In genomic region chr16:60770384-60770783, GRCh38 we compare ENCODE assay signal across 8 cellular contexts.
DNase-seq lines count a peak whose midpoint lies in the region; ATAC-seq and TF ChIP-seq lines count a peak whose summit lies in the region.
"Not testable (repeated sequence)": the region's sequence is repeated elsewhere in the genome, so short reads cannot be mapped to it uniquely, and the experiment has no call there.

No MANE protein-coding gene starts in this region.

- DNase-seq in AG10803 (ENCODE audit: low read depth) (peak; percentile 27), M059J (ENCODE audit: low read depth) (peak; percentile 6), T1000 (lab: John Stamatoyannopoulos, UW) (peak; percentile 22), astrocyte of the hippocampus (ENCODE audit: low read depth, low spot score) (peak; percentile 1), epithelial cell of esophagus (ENCODE audit: low read depth) (peak; percentile 15), foreskin keratinocyte (peak; percentile 10 to 59), kidney tubule cell (ENCODE audit: low spot score) (peak; percentile 22)
- not testable (repeated sequence) for DNase-seq in HL-60 (ENCODE audit: low read depth in 1 of 2, low spot score in 1 of 2)

- not testable (repeated sequence) for ATAC-seq in foreskin keratinocyte

- TF ChIP-seq CTCF in AG10803 (conservative IDR thresholded peaks at IDR 0.05; ENCODE audit: low read length); HL-60 (IDR thresholded peaks at IDR 0.05; ENCODE audit: insufficient read depth, low read length); epithelial cell of esophagus (IDR thresholded peaks at IDR 0.05; ENCODE audit: insufficient read depth, low read depth, low read length, missing control alignments); foreskin keratinocyte (conservative IDR thresholded peaks at IDR 0.05): not testable (repeated sequence)

- not testable (repeated sequence) for H3K4me3 ChIP-seq in AG10803 (ENCODE audit: low read length); HL-60 (replicated peaks; ENCODE audit: insufficient read depth, low read length); epithelial cell of esophagus (ENCODE audit: low read length)

- H3K4me1 ChIP-seq in foreskin keratinocyte, result not testable (repeated sequence)

- peak overlapping the region; percentile 68 for H3K27ac ChIP-seq in HL-60 (replicated peaks)
- not testable (repeated sequence) for H3K27ac ChIP-seq in foreskin keratinocyte

- H3K27me3 ChIP-seq in HL-60 (ENCODE audit: insufficient read depth, poor library complexity, severe bottlenecking); foreskin keratinocyte: not testable (repeated sequence)
